Comparison of ENCODE assay signal across 16 cellular contexts in the genomic region with DNA sequence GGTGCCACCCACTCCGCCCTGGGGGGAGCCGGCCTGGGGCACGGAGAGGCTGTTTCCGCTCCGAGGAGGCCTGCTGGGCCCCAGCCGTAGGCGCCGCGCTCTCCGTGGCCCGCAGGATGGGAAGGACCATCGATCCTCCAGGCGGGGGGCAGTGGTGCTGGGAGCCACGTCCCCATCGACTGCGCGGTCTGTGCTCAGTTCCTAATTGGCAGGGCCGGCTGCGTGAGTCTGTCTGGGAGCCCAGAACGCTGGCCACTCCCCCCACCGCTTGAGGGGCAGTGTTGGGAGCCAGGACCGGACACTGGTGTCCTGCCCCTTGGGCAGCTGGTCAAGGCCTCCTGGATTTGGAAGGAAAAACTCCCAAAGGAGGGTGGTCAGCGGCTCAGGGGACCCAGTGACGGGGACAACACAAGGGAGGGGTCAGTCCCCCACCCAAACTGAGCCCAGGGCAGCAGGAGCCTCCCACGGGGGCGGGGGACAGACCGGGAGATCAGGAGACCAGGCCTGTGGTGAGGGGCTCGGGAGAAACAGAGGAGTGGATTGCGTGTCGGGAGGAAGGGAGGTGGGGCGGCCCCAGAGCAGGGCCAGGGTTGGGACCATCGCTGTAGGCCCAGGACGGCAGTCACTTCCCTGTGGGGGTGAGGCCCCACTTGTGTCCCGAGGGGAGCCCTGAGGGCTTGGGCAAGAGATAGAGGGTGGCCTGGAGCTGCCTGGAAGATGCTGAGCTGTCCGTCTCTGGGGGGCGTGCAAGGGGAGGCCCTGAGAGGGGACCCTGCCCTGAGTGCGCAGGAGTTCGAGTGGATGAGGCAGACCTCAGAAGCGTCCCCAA.
DNase-seq lines count a peak whose midpoint lies in the region; ATAC-seq, FAIRE-seq and TF ChIP-seq lines count a peak whose summit lies in the region.
"Had no signal": no experiment of that assay in that cellular context is flagged by ENCODE, and none has a peak within 500 bp of the region (broad histone marks: within the 10 kb centered on the region; RNA-seq: fewer than 3 reads in every experiment).

No MANE protein-coding gene starts in this region.

- intact Hi-C loops in HepG2 (cut with micrococcal nuclease; ENCODE audit: unreplicated experiment), result no loop called here
- intact Hi-C loops in spleen (cut with DNase I; ENCODE audit: low total_unique reads), result no loop called here

- H3K27me3 ChIP-seq in SK-N-SH (ENCODE audit: insufficient read depth) (peaks cover 86% of the 10 kb centered on the region), RWPE2 (ENCODE audit: insufficient read depth, poor library complexity, severe bottlenecking) (peaks cover 15% of the 10 kb centered on the region), HepG2 (ENCODE audit: control insufficient read depth in 1 of 2, insufficient read depth in 2 of 2, low read length in 2 of 2) (peaks cover 13 to 36% of the 10 kb centered on the region in 2 experiments; a peak in 3 of 5 replicates), spleen (replicated peaks in 1 of 7) (peaks cover 0 to 72% (median 46%) of the 10 kb centered on the region in 7 donors)

- H3K4me1 ChIP-seq in SK-N-SH (ENCODE audit: control insufficient read depth in 1 of 2, insufficient read depth in 2 of 2, low read depth in 1 of 2, low read length in 1 of 2) (no peaks in the 10 kb centered on the region), RWPE2 (ENCODE audit: insufficient read depth, poor library complexity, severe bottlenecking) (no peaks in the 10 kb centered on the region), HepG2 (ENCODE audit: insufficient read depth, low read length) (peaks cover 7% of the 10 kb centered on the region; the same call in 1 of the 2 replicates), spleen (no peaks in the 10 kb centered on the region)

- H3K4me1 Mint-ChIP-seq in T-helper 2 cell treated with Interferon-gamma antibody and Interleukin-4, amounts not matched to agents 5 μg/mL and 100 μg/mL, for 36 hours (ENCODE audit: low read depth), result no peaks in the 10 kb centered on the region
- no peaks in the 10 kb centered on the region for H3K4me1 Mint-ChIP-seq in immature natural killer cell

- no peak for FAIRE-seq in HepG2 (lab: Jason Lieb, UNC)

- H3K79me2 ChIP-seq in SK-N-SH (ENCODE audit: insufficient read depth) (no peaks in the 10 kb centered on the region), HepG2 (ENCODE audit: insufficient read depth, low read length) (no peaks in the 10 kb centered on the region)

- no peaks in the 10 kb centered on the region; the same call in 1 of the 2 replicates for H4K20me1 ChIP-seq in SK-N-SH (ENCODE audit: insufficient read depth)
- H4K20me1 ChIP-seq in HepG2 (ENCODE audit: insufficient read depth, low read length), result no peaks in the 10 kb centered on the region

- H3K4me3 Mint-ChIP-seq in T-helper 2 cell treated with Interferon-gamma antibody and Interleukin-4, amounts not matched to agents 5 μg/mL and 100 μg/mL, for 36 hours, result no peak overlapping the region
- H3K4me3 Mint-ChIP-seq in immature natural killer cell, result no peak overlapping the region
- H3K4me3 Mint-ChIP-seq: HFFc6 had no signal

- H3K9me3 ChIP-seq in SK-N-SH, result no peaks in the 10 kb centered on the region
- no peaks in the 10 kb centered on the region for H3K9me3 ChIP-seq in RWPE2 (ENCODE audit: severe bottlenecking)
- H3K9me3 ChIP-seq in HepG2 (ENCODE audit: low read length), result no peaks in the 10 kb centered on the region
- H3K9me3 ChIP-seq in spleen, result no peaks in the 10 kb centered on the region

- H3K36me3 Mint-ChIP-seq in T-helper 2 cell treated with Interferon-gamma antibody and Interleukin-4, amounts not matched to agents 5 μg/mL and 100 μg/mL, for 36 hours (ENCODE audit: low read depth), result no peaks in the 10 kb centered on the region
- no peaks in the 10 kb centered on the region for H3K36me3 Mint-ChIP-seq in immature natural killer cell

- no peaks in the 10 kb centered on the region for H3F3A ChIP-seq in SK-N-SH (replicated peaks; ENCODE audit: insufficient read depth)

- TF ChIP-seq POLR2A in HepG2 (IDR thresholded peaks at IDR 0.05; ENCODE audit: insufficient read depth in 1 of 2, low read depth in 2 of 2, low read length in 2 of 2) (no peak), spleen (IDR thresholded peaks at IDR 0.05) (no peak)

- H3K9ac ChIP-seq in SK-N-SH (no peak overlapping the region), HepG2 (ENCODE audit: insufficient read depth, low read depth, low read length) (no peak overlapping the region)

- BruUV-seq in HepG2 (replicated peaks; lab: Mats Ljungman, UMichigan), result no TSS peak

- POLR2A ChIA-PET in SK-N-SH (lab: Yijun Ruan, JAX) (no interaction called here), HepG2 (lab: Yijun Ruan, JAX) (no interaction called here)

- H3K36me3 ChIP-seq in SK-N-SH (replicated peaks in 1 of 2; ENCODE audit: control insufficient read depth in 1 of 2, insufficient read depth in 2 of 2, low read length in 1 of 2) (no peaks in the 10 kb centered on the region), RWPE2 (ENCODE audit: low read depth) (no peaks in the 10 kb centered on the region), HepG2 (replicated peaks in 1 of 2; ENCODE audit: control insufficient read depth in 1 of 2, insufficient read depth in 2 of 2, low read length in 2 of 2) (no peaks in the 10 kb centered on the region), spleen (no peaks in the 10 kb centered on the region)

- no peaks in the 10 kb centered on the region for H3K9me3 Mint-ChIP-seq in T-helper 2 cell treated with Interferon-gamma antibody and Interleukin-4, amounts not matched to agents 5 μg/mL and 100 μg/mL, for 36 hours
- H3K9me3 Mint-ChIP-seq in immature natural killer cell, result no peaks in the 10 kb centered on the region
- H3K9me3 Mint-ChIP-seq: HFFc6 had no signal

- TF ChIP-seq RAD21 in SK-N-SH (IDR thresholded peaks at IDR 0.05; ENCODE audit: low read length) (no peak), HepG2 (CRISPR knock-in tag; IDR thresholded peaks at IDR 0.05) (no peak)

- H3K27ac Mint-ChIP-seq in T-helper 2 cell treated with Interferon-gamma antibody and Interleukin-4, amounts not matched to agents 5 μg/mL and 100 μg/mL, for 36 hours, result no peak overlapping the region
- H3K27ac Mint-ChIP-seq in immature natural killer cell, result no peak overlapping the region
- H3K27ac Mint-ChIP-seq: HFFc6 had no signal

- H2AFZ ChIP-seq in SK-N-SH (ENCODE audit: low read depth), result no peak overlapping the region
- H2AFZ ChIP-seq in HepG2 (ENCODE audit: low read length), result no peak overlapping the region

- in situ Hi-C loops in HepG2 (cut with HindIII; ENCODE audit: extremely low pct_ligation_motif_present, low pct_unique_long_range_greater_than_20kb), result no loop called here

- CTCF ChIA-PET in SK-N-SH (lab: Yijun Ruan, JAX) (interaction anchor here (1.2 to 1.5 kb wide), 2 partner anchors 10 to 96 kb away, joined by 3 to 5 read pairs; no protein-coding TSS in a partner anchor), HepG2 (lab: Yijun Ruan, JAX; ENCODE audit: low intra/inter-chr PET ratio, low total read pairs) (no interaction called here)

- TF ChIP-seq EP300 in SK-N-SH (IDR thresholded peaks at IDR 0.05; ENCODE audit: borderline replicate concordance in 1 of 2, low read depth in 1 of 2, low read length in 1 of 2), result no peak
- no peak for TF ChIP-seq EP300 in HepG2 (IDR thresholded peaks at IDR 0.05; ENCODE audit: low read depth in 2 of 2, low read length in 2 of 2)
- no peak for TF ChIP-seq EP300 in HepG2 (CRISPR knock-in tag; IDR thresholded peaks at IDR 0.05; ENCODE audit: borderline replicate concordance)

- H3K4me2 ChIP-seq in SK-N-SH (no peak overlapping the region), HepG2 (ENCODE audit: low read depth, low read length) (no peak overlapping the region)

- no peak for TF ChIP-seq CTCF in SK-N-SH (IDR thresholded peaks at IDR 0.05)
- TF ChIP-seq CTCF in RWPE2 (IDR thresholded peaks at IDR 0.05; ENCODE audit: poor library complexity, severe bottlenecking), result no peak
- TF ChIP-seq CTCF in HepG2 (CRISPR knock-in tag; IDR thresholded peaks at IDR 0.05), result no peak
- TF ChIP-seq CTCF in spleen (IDR thresholded peaks at IDR 0.05 in 8 of 11, conservative IDR thresholded peaks at IDR 0.05 in 3 of 11), result no peak

- H3K27ac ChIP-seq in SK-N-SH (ENCODE audit: low read depth in 2 of 2, low read length in 1 of 2) (no peak overlapping the region), RWPE2 (ENCODE audit: poor library complexity, severe bottlenecking) (no peak overlapping the region), HepG2 (ENCODE audit: extremely low read length, insufficient read depth, low read length) (no peak overlapping the region), spleen (no peak overlapping the region)
- H3K27ac ChIP-seq: 22Rv1 had no signal

- H3K27me3 Mint-ChIP-seq in T-helper 2 cell treated with Interferon-gamma antibody and Interleukin-4, amounts not matched to agents 5 μg/mL and 100 μg/mL, for 36 hours (ENCODE audit: low read depth), result peaks cover 3% of the 10 kb centered on the region
- H3K27me3 Mint-ChIP-seq in immature natural killer cell (ENCODE audit: low read depth in 3 of 3), result peaks cover 0 to 9% (median 0%) of the 10 kb centered on the region in 3 donors

- no peak for ATAC-seq in SK-N-SH treated with all-trans-retinoic acid at 6 μM for 48 hours
- ATAC-seq in RWPE2 (ENCODE audit: low read depth), result peak; percentile 20; the same call in 1 of the 3 replicates
- peak; percentile 13; the same call in 2 of the 3 replicates for ATAC-seq in HepG2

- H3K9me2 ChIP-seq in SK-N-SH, result no peaks in the 10 kb centered on the region

- peak; percentile 51 for DNase-seq in SK-N-SH
- peak; percentile 60 for DNase-seq in RWPE2 (ENCODE audit: low spot score)
- DNase-seq in HepG2 (ENCODE audit: low spot score), result no peak
- peak; percentile 54 for DNase-seq in spleen
- no peak for DNase-seq in NCI-H82 treated with DMSO at 0.1 percent for 48 hours (lab: John Stamatoyannopoulos, UW; ENCODE audit: unreplicated experiment)
- DNase-seq in T-helper 2 cell treated with Interferon-gamma antibody and Interleukin-4, amounts not matched to agents 5 μg/mL and 100 μg/mL, for 36 hours (ENCODE audit: low spot score), result no peak
- no peak for DNase-seq in immature natural killer cell
- DNase-seq: AML-193, DMS79 treated with DMSO at 0.1 percent for 48 hours, HFFc6, NCI-H2029 treated with DMSO at 0.1 percent for 48 hours, NCI-H2171, NCI-H526 treated with DMSO at 0.1 percent for 48 hours, SHP77 treated with DMSO at 0.1 percent for 48 hours had no signal

- H3K4me3 ChIP-seq in SK-N-SH (ENCODE audit: low read depth in 2 of 2, low read length in 1 of 2) (no peak overlapping the region), RWPE2 (ENCODE audit: severe bottlenecking) (no peak overlapping the region), HepG2 (replicated peaks in 1 of 3; ENCODE audit: insufficient read depth in 1 of 3, low read depth in 2 of 3, low read length in 3 of 3) (no peak overlapping the region), spleen (no peak overlapping the region)

- 20% methylated on average over 33 of the region's 39 CpGs for WGBS in SK-N-SH (ENCODE audit: low lambda C conversion rate)
- WGBS in HepG2 (ENCODE audit: low lambda C conversion rate), result no CpG with 5 or more reads among the region's 39 CpGs
- WGBS in spleen, 5 donors, result 58 to 78% (median 70%) methylated on average over 33 to 39 of the region's 39 CpGs

TF ChIP-seq in SK-N-SH treated with all-trans-retinoic acid at 6 μM for 48 hours, 23 proteins besides CTCF, POLR2A, EP300 and RAD21 (continues in another document):
- TF ChIP-seq ZNF70 (CRISPR knock-in tag; IDR thresholded peaks at IDR 0.05) (no peak), RARB (CRISPR knock-in tag; IDR thresholded peaks at IDR 0.05) (no peak)

TF ChIP-seq in HepG2, 621 proteins besides CTCF, POLR2A, EP300 and RAD21 (continues in another document):
- no peak for TF ChIP-seq NFATC3 (CRISPR knock-in tag; IDR thresholded peaks at IDR 0.05)

Comparison
In these comparisons a context has a peak if more than half of its experiments do, and no peak if none do; other contexts are left out.
1. DNase-seq: peak in SK-N-SH (single experiment), RWPE2 (single experiment) and spleen (single experiment); none in HepG2 (single experiment), NCI-H82 treated with DMSO at 0.1 percent for 48 hours (single experiment), T-helper 2 cell treated with Interferon-gamma antibody and Interleukin-4, amounts not matched to agents 5 μg/mL and 100 μg/mL, for 36 hours (single experiment) and immature natural killer cell (0 of 3).